Comparison of ENCODE assay signal across 30 cellular contexts in the genomic region with DNA sequence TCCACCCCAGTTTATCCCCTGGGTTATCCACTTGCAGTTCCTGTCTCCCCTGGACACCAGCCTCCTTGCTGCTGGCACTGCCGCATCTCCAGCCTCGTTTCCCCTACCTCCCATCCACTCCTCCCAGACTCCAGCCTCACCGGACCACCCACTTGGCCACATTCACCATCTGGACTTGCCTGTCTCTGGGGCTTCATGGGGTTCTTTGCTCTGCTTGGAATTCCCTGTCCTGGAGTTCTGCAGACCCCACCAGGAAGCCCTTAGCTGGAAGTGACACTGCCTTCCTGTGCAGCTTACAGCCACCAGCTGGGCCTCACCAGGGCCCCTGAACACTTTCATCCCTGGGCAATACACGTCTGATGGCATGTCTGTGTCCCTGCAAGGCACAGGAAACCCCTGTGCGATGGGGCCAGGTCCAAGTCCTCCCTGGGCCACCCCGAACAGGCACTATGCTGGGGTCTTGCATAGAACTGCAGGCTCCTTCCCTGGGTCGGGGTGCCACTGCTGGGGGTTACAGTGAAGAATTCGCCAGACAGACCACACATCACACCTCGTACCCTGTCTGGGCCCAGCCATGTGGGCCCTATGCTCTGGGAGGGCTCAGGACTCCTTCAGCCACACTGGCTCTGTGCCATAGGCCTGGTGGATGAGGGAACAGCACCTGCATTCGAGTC. TPM values are rescaled to one million over a fixed set of nuclear protein-coding genes. Genes with fewer than 3 reads are reported as not detected.
DNase-seq lines count a peak whose midpoint lies in the region; ATAC-seq and TF ChIP-seq lines count a peak whose summit lies in the region.
"Had no signal": no experiment of that assay in that cellular context is flagged by ENCODE, and none has a peak within 500 bp of the region (broad histone marks: within the 10 kb centered on the region; RNA-seq: fewer than 3 reads in every experiment).

No MANE protein-coding gene starts in this region.

- H3K4me3 ChIP-seq in H7 (ENCODE audit: insufficient read depth, low read depth, low read length) (no peak overlapping the region), subcutaneous abdominal adipose tissue (ENCODE audit: low read depth in 1 of 5, low read length in 5 of 5) (peak overlapping the region in 1 of 5 donors; percentile 23)
- H3K4me3 ChIP-seq: GM23338, mucosa of descending colon, SJCRH30, skin epidermis, suprapubic skin, vagina had no signal

- peak overlapping the region; percentile 24 for H3K27ac ChIP-seq in subcutaneous abdominal adipose tissue (ENCODE audit: low read depth, low read length)
- H3K27ac ChIP-seq: epithelial cell of prostate, SJCRH30, suprapubic skin, vagina, VCaP had no signal

- H3K36me3 ChIP-seq in H7 (replicated peaks; ENCODE audit: control insufficient read depth, insufficient read depth, low read length) (no peaks in the 10 kb centered on the region), subcutaneous abdominal adipose tissue (ENCODE audit: control insufficient read depth in 5 of 5, insufficient read depth in 5 of 5, low read length in 5 of 5) (no peaks in the 10 kb centered on the region)
- H3K36me3 ChIP-seq: SJCRH30, suprapubic skin, vagina had no signal

- ATAC-seq in Right ventricle myocardium inferior, result no peak
- ATAC-seq: GM23338, mucosa of descending colon, natural killer cell had no signal

- H3K9me3 ChIP-seq in subcutaneous abdominal adipose tissue (ENCODE audit: control insufficient read depth in 5 of 5, low read length in 5 of 5), result no peaks in the 10 kb centered on the region
- H3K9me3 ChIP-seq: mucosa of descending colon, SJCRH30, suprapubic skin, vagina had no signal

- peaks cover 36% of the 10 kb centered on the region for H3K27me3 ChIP-seq in H7 (ENCODE audit: control insufficient read depth, insufficient read depth, low read length)
- H3K27me3 ChIP-seq in subcutaneous abdominal adipose tissue (ENCODE audit: control insufficient read depth in 5 of 5, insufficient read depth in 4 of 5, low read length in 5 of 5), result peaks cover 5 to 59% (median 30%) of the 10 kb centered on the region in 5 donors
- H3K27me3 ChIP-seq: SJCRH30, vagina had no signal

- peaks cover 25% of the 10 kb centered on the region for H3K27me3 Mint-ChIP-seq in glutamatergic neuron (ENCODE audit: unreplicated experiment)

- H3K4me1 ChIP-seq in subcutaneous abdominal adipose tissue (ENCODE audit: control insufficient read depth in 5 of 5, insufficient read depth in 5 of 5, low read length in 5 of 5), result peaks cover 2 to 57% (median 29%) of the 10 kb centered on the region in 5 donors
- H3K4me1 ChIP-seq: SJCRH30 had no signal

- peaks cover 2% of the 10 kb centered on the region for H3K9me3 Mint-ChIP-seq in glutamatergic neuron (ENCODE audit: unreplicated experiment)
- H3K9me3 Mint-ChIP-seq: activated CD4-positive, alpha-beta T cell treated with anti-CD3 and anti-CD28 coated beads, Interleukin-2, amount 10 ng/mL, durations not matched to agents 24 days and 14 days; activated naive CD4-positive, alpha-beta T cell treated with anti-CD3 and anti-CD28 coated beads for 36 hours; CD4-positive, alpha-beta memory T cell; GM23338; natural killer cell had no signal

- intact Hi-C loops in Right ventricle myocardium inferior (cut with DNase I) (no loop called here), cardiac septum (cut with DNase I) (no loop called here)

- H3K9ac ChIP-seq in subcutaneous abdominal adipose tissue (ENCODE audit: low read length in 5 of 5), result peak overlapping the region in 1 of 5 donors; percentile 58

- no peak overlapping the region for H3K4me3 Mint-ChIP-seq in glutamatergic neuron (ENCODE audit: unreplicated experiment)
- H3K4me3 Mint-ChIP-seq: activated CD4-positive, alpha-beta T cell treated with anti-CD3 and anti-CD28 coated beads, Interleukin-2, amount 10 ng/mL, durations not matched to agents 24 days and 14 days; activated naive CD4-positive, alpha-beta T cell treated with anti-CD3 and anti-CD28 coated beads for 36 hours; B cell; GM23338; natural killer cell had no signal

- DNase-seq in Right ventricle myocardium inferior (ENCODE audit: missing footprints) (peak; percentile 67), cardiac septum (ENCODE audit: low spot score) (no peak), H7 (peak; percentile 24), islet precursor cell (peak; percentile 47), HCEC 1CT (no peak), kidney glomerular epithelial cell (lab: John Stamatoyannopoulos, UW) (no peak), glutamatergic neuron (no peak)
- DNase-seq: activated CD4-positive, alpha-beta T cell treated with anti-CD3 and anti-CD28 coated beads, Interleukin-2, amount 10 ng/mL, durations not matched to agents 24 days and 14 days; activated naive CD4-positive, alpha-beta T cell treated with anti-CD3 and anti-CD28 coated beads for 36 hours; activated T-cell treated with anti-CD3 and anti-CD28 coated beads, Interleukin-2, amount 50 U/mL, for 48 hours; CD4-positive, alpha-beta memory T cell; mucosa of descending colon; natural killer cell; NCI-H1048; NCI-H1694; NCI-H446 treated with DMSO at 0.1 percent for 48 hours; NCI-H82; stimulated activated naive CD4-positive, alpha-beta T cell; T1000 had no signal

- no peak overlapping the region for H3K27ac Mint-ChIP-seq in glutamatergic neuron (ENCODE audit: unreplicated experiment)
- H3K27ac Mint-ChIP-seq: activated CD4-positive, alpha-beta T cell treated with anti-CD3 and anti-CD28 coated beads, Interleukin-2, amount 10 ng/mL, durations not matched to agents 24 days and 14 days; activated naive CD4-positive, alpha-beta T cell treated with anti-CD3 and anti-CD28 coated beads for 36 hours; B cell; GM23338; natural killer cell had no signal

- no peak for TF ChIP-seq CTCF in glutamatergic neuron (IDR thresholded peaks at IDR 0.05; ENCODE audit: partially characterized antibody, unreplicated experiment)

- H3K4me1 Mint-ChIP-seq in glutamatergic neuron (ENCODE audit: low read depth, unreplicated experiment), result peaks cover 5% of the 10 kb centered on the region

- no peaks in the 10 kb centered on the region for H3K36me3 Mint-ChIP-seq in glutamatergic neuron (ENCODE audit: unreplicated experiment)
- H3K36me3 Mint-ChIP-seq: natural killer cell had no signal

RNA-seq across cellular contexts. Expression of a gene that starts 3.0 kb away (rescaled TPM):
- total RNA-seq in Right ventricle myocardium inferior (5.5 TPM), cardiac septum (5.8 TPM), glutamatergic neuron (ENCODE audit: unreplicated experiment) (0.17 TPM)
- 7.2 and 13.8 TPM in 2 replicates for total RNA-seq in H7 (2014; rRNA removed; shearing (Covaris generic))
- total RNA-seq: B cell, HT-29 had no signal

RNA-seq across cellular contexts. Expression of a gene that starts 55.1 kb away (rescaled TPM):
- total RNA-seq in Right ventricle myocardium inferior (not detected), cardiac septum (not detected), glutamatergic neuron (ENCODE audit: unreplicated experiment) (not detected)
- total RNA-seq in H7 (2014; rRNA removed; shearing (Covaris generic)), result not detected in 2 replicates
- total RNA-seq: activated CD4-positive, alpha-beta T cell treated with anti-CD3 and anti-CD28 coated beads, Interleukin-2, amount 10 ng/mL, durations not matched to agents 24 days and 14 days; activated naive CD4-positive, alpha-beta T cell treated with anti-CD3 and anti-CD28 coated beads for 36 hours; B cell; CD4-positive, alpha-beta memory T cell; GM23338; HT-29; mucosa of descending colon; natural killer cell; osteocyte; SJCRH30; vagina had no signal

Comparison
In these comparisons a context has a peak if more than half of its experiments do, and no peak if none do; other contexts are left out.
1. DNase-seq: peak in Right ventricle myocardium inferior (single experiment), H7 (single experiment) and islet precursor cell (single experiment); none in cardiac septum (single experiment), HCEC 1CT (single experiment), kidney glomerular epithelial cell (single experiment) and glutamatergic neuron (single experiment).